Comparison of ENCODE assay signal across 9 cellular contexts in the genomic region with DNA sequence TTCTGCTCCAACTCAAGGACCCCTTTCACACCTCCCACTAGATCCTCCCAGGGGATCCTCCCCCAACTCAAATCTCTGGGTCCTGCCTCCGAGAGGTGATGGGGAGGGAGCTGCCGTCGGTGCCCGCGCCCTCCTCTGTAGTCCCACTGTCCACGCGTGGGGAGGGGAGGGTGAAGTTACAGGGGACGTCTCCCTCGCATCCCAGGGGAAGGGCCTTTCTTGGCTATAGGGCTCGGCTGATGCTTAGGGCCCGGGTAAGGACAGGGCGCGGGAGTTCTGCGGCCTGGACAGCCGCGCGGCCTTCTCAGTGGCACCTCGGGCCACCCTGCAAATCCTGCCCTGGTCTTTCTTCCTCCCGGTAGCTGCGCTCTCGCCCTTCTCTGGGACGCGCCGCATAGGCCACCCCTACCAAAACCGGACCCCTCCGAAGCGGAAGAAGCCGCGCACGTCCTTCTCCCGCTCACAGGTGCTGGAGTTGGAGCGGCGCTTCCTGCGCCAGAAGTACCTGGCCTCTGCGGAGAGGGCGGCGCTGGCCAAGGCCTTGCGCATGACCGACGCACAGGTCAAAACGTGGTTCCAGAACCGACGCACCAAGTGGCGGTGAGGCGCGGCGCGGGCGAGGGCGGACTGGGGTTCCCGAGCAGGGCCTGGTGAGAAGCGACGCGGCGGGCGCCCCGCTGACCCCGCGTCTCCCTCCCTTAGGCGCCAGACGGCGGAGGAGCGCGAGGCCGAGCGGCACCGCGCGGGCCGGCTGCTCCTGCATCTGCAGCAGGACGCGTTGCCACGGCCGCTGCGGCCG. TPM values are rescaled to one million over a fixed set of nuclear protein-coding genes. Genes with fewer than 3 reads are reported as not detected.
DNase-seq lines count a peak whose midpoint lies in the region; ATAC-seq lines count a peak whose summit lies in the region.
"Had no signal": no experiment of that assay in that cellular context is flagged by ENCODE, and none has a peak within 500 bp of the region (broad histone marks: within the 10 kb centered on the region; RNA-seq: fewer than 3 reads in every experiment).

No MANE protein-coding gene starts in this region.

- H3K36me3 Mint-ChIP-seq in activated T-cell treated with anti-CD3 and anti-CD28 coated beads, Interleukin-2, amount 50 U/mL, for 72 hours (ENCODE audit: insufficient read depth in 2 of 2), result peaks cover 3 to 7% of the 10 kb centered on the region in 2 donors
- peaks cover 8% of the 10 kb centered on the region for H3K36me3 Mint-ChIP-seq in stimulated activated memory B cell treated with anti-CD40 and anti-IgM and Interleukin-4, amounts not matched to agents 10 μg/mL and 1 μg/mL and 100 μg/mL, for 72 hours

- no peak overlapping the region for H3K27ac Mint-ChIP-seq in activated T-cell treated with anti-CD3 and anti-CD28 coated beads, Interleukin-2, amount 50 U/mL, for 72 hours
- peak overlapping the region; percentile 27 for H3K27ac Mint-ChIP-seq in stimulated activated memory B cell treated with anti-CD40 and anti-IgM and Interleukin-4, amounts not matched to agents 10 μg/mL and 1 μg/mL and 100 μg/mL, for 72 hours

- H3K4me1 Mint-ChIP-seq in activated T-cell treated with anti-CD3 and anti-CD28 coated beads, Interleukin-2, amount 50 U/mL, for 72 hours (ENCODE audit: low read depth), result peaks cover 22% of the 10 kb centered on the region
- peaks cover 20% of the 10 kb centered on the region for H3K4me1 Mint-ChIP-seq in stimulated activated memory B cell treated with anti-CD40 and anti-IgM and Interleukin-4, amounts not matched to agents 10 μg/mL and 1 μg/mL and 100 μg/mL, for 72 hours

- H3K9me3 Mint-ChIP-seq in activated T-cell treated with anti-CD3 and anti-CD28 coated beads, Interleukin-2, amount 50 U/mL, for 72 hours, result no peaks in the 10 kb centered on the region
- no peaks in the 10 kb centered on the region for H3K9me3 Mint-ChIP-seq in stimulated activated memory B cell treated with anti-CD40 and anti-IgM and Interleukin-4, amounts not matched to agents 10 μg/mL and 1 μg/mL and 100 μg/mL, for 72 hours

- DNase-seq in DMS79 treated with DMSO at 0.1 percent for 48 hours (lab: John Stamatoyannopoulos, UW) (peak; percentile 8), DMS79 (lab: John Stamatoyannopoulos, UW) (no peak), islet precursor cell (peak; percentile 67), NCI-H2107 (lab: John Stamatoyannopoulos, UW) (no peak)
- no peak for DNase-seq in activated T-cell treated with anti-CD3 and anti-CD28 coated beads, Interleukin-2, amount 50 U/mL, for 72 hours
- DNase-seq: NCI-H1105 treated with DMSO at 0.1 percent for 48 hours had no signal

- H3K4me3 Mint-ChIP-seq in activated T-cell treated with anti-CD3 and anti-CD28 coated beads, Interleukin-2, amount 50 U/mL, for 72 hours, result peak overlapping the region; percentile 71 to 86
- H3K4me3 Mint-ChIP-seq in stimulated activated memory B cell treated with anti-CD40 and anti-IgM and Interleukin-4, amounts not matched to agents 10 μg/mL and 1 μg/mL and 100 μg/mL, for 72 hours, result peak overlapping the region; percentile 74

- H3K27me3 Mint-ChIP-seq in activated T-cell treated with anti-CD3 and anti-CD28 coated beads, Interleukin-2, amount 50 U/mL, for 72 hours (ENCODE audit: low read depth), result peaks cover 80% of the 10 kb centered on the region
- peaks cover 82% of the 10 kb centered on the region for H3K27me3 Mint-ChIP-seq in stimulated activated memory B cell treated with anti-CD40 and anti-IgM and Interleukin-4, amounts not matched to agents 10 μg/mL and 1 μg/mL and 100 μg/mL, for 72 hours

- peak; percentile 10 to 12 for ATAC-seq in activated T-cell treated with anti-CD3 and anti-CD28 coated beads, Interleukin-2, amount 50 U/mL, for 72 hours (replicated peaks in 1 of 2)
- no peak for ATAC-seq in stimulated activated memory B cell treated with anti-CD40 and anti-IgM and Interleukin-4, amounts not matched to agents 10 μg/mL and 1 μg/mL and 100 μg/mL, for 72 hours
- ATAC-seq in HG02678 (IDR thresholded peaks at IDR 0.05; ENCODE audit: unreplicated experiment) (no peak), HG03439 (IDR thresholded peaks at IDR 0.05; ENCODE audit: unreplicated experiment) (no peak)

RNA-seq across cellular contexts. Expression of a gene that starts 1.2 kb away (rescaled TPM):
- total RNA-seq in activated T-cell treated with anti-CD3 and anti-CD28 coated beads, Interleukin-2, amount 50 U/mL, for 72 hours, result 1 to 10 TPM; 1.4 to 2.4 TPM

RNA-seq across cellular contexts. Expression of a gene that starts 8.0 kb away (rescaled TPM):
- total RNA-seq in activated T-cell treated with anti-CD3 and anti-CD28 coated beads, Interleukin-2, amount 50 U/mL, for 72 hours, result 10 to 100 TPM; 46.9 to 63.1 TPM

RNA-seq across cellular contexts. Expression of a gene that starts 10.6 kb away (rescaled TPM):
- total RNA-seq in activated T-cell treated with anti-CD3 and anti-CD28 coated beads, Interleukin-2, amount 50 U/mL, for 72 hours, result 1 to 10 TPM; 1.5 to 1.9 TPM

RNA-seq across cellular contexts. Expression of a gene that starts 14.0 kb away (rescaled TPM):
- total RNA-seq in activated T-cell treated with anti-CD3 and anti-CD28 coated beads, Interleukin-2, amount 50 U/mL, for 72 hours, result 100 to 1,000 TPM; 128 to 136 TPM

RNA-seq across cellular contexts. Expression of a gene that starts 14.3 kb away (rescaled TPM):
- total RNA-seq in activated T-cell treated with anti-CD3 and anti-CD28 coated beads, Interleukin-2, amount 50 U/mL, for 72 hours, result 10 to 100 TPM; 74.3 to 84.9 TPM

Comparison
In these comparisons a context has a peak if more than half of its experiments do, and no peak if none do; other contexts are left out.
1. DNase-seq: peak in DMS79 treated with DMSO at 0.1 percent for 48 hours (single experiment) and islet precursor cell (single experiment); none in DMS79 (single experiment), activated T-cell treated with anti-CD3 and anti-CD28 coated beads, Interleukin-2, amount 50 U/mL, for 72 hours (0 of 2) and NCI-H2107 (single experiment).
2. ATAC-seq: peak in activated T-cell treated with anti-CD3 and anti-CD28 coated beads, Interleukin-2, amount 50 U/mL, for 72 hours (2 of 2); none in stimulated activated memory B cell treated with anti-CD40 and anti-IgM and Interleukin-4, amounts not matched to agents 10 μg/mL and 1 μg/mL and 100 μg/mL, for 72 hours (single experiment), HG02678 (single experiment) and HG03439 (single experiment).